In genomic region chr14:100746326-100746725, GRCh38 we compare ENCODE assay signal across 33 cellular contexts. TPM values are rescaled to one million over a fixed set of nuclear protein-coding genes. Genes with fewer than 3 reads are reported as not detected.
"Had no signal": no experiment of that assay in that cellular context is flagged by ENCODE, and none has a peak within 500 bp of the region (broad histone marks: within the 10 kb centered on the region; RNA-seq: fewer than 3 reads in every experiment).

No MANE protein-coding gene starts in this region.

- H3K27ac ChIP-seq: adrenal gland, body of pancreas, gastroesophageal sphincter, WERI-Rb-1 had no signal

- H3K27ac Mint-ChIP-seq: activated B cell treated with CpG ODN at 0.5 μM for 24 hours; activated CD4-positive, alpha-beta memory T cell treated with anti-CD3 and anti-CD28 coated beads for 36 hours; activated CD8-positive, alpha-beta memory T cell treated with anti-CD3 and anti-CD28 coated beads, Interleukin-2, amount 10 ng/mL, durations not matched to agents 7 days and 5 days; activated CD8-positive, alpha-beta T cell treated with anti-CD3 and anti-CD28 coated beads, Interleukin-2, amount 10 ng/mL, durations not matched to agents 7 days and 5 days; activated naive CD4-positive, alpha-beta T cell treated with anti-CD3 and anti-CD28 coated beads for 36 hours; activated naive CD4-positive, alpha-beta T cell treated with anti-CD3 and anti-CD28 coated beads, Interleukin-2, amount 50 U/mL, for 24 hours; activated naive CD8-positive, alpha-beta T cell treated with anti-CD3 and anti-CD28 coated beads for 36 hours; activated naive CD8-positive, alpha-beta T cell treated with anti-CD3 and anti-CD28 coated beads, Interleukin-2, amount 50 U/mL, for 24 hours; activated T-helper 1 cell treated with anti-CD3 and anti-CD28 coated beads, Interleukin-12 subunit alpha, Interleukin-12 subunit beta, Interleukin-2, Interleukin-4 antibody, amounts not matched to agents 30 ng/mL and 10 ng/mL and 1 ng/mL, durations not matched to agents 14 hours and 24 hours and 36 hours; activated T-helper 2 cell treated with anti-CD3 and anti-CD28 coated beads, Interferon-gamma antibody, Interleukin-2, Interleukin-4, amounts not matched to agents 10 μg/mL and 5 μg/mL and 100 μg/mL, durations not matched to agents 14 hours and 24 hours and 36 hours; effector memory CD8-positive, alpha-beta T cell; T-helper 17 cell; T-helper 2 cell treated with Interferon-gamma antibody and Interleukin-4, amounts not matched to agents 5 μg/mL and 100 μg/mL, for 36 hours had no signal

- H3K36me3 ChIP-seq: adrenal gland, esophagus squamous epithelium, gastroesophageal sphincter, WERI-Rb-1 had no signal

- H3K27me3 ChIP-seq: adrenal gland, body of pancreas, esophagus squamous epithelium had no signal

- H3K9me3 ChIP-seq: adrenal gland, body of pancreas, esophagus squamous epithelium had no signal

- H3K4me3 ChIP-seq: adrenal gland, body of pancreas, esophagus squamous epithelium, gastroesophageal sphincter had no signal

- DNase-seq: activated B cell treated with CpG ODN at 0.5 μM for 24 hours; activated CD4-positive, alpha-beta memory T cell treated with anti-CD3 and anti-CD28 coated beads for 36 hours; activated CD8-positive, alpha-beta memory T cell treated with anti-CD3 and anti-CD28 coated beads, Interleukin-2, amount 10 ng/mL, durations not matched to agents 7 days and 5 days; activated CD8-positive, alpha-beta memory T cell treated with anti-CD3 and anti-CD28 coated beads, Interleukin-2, amount 50 U/mL, for 4 hours; activated CD8-positive, alpha-beta T cell treated with anti-CD3 and anti-CD28 coated beads, Interleukin-2, amount 10 ng/mL, durations not matched to agents 7 days and 5 days; activated naive CD8-positive, alpha-beta T cell treated with anti-CD3 and anti-CD28 coated beads for 36 hours; activated naive CD8-positive, alpha-beta T cell treated with anti-CD3 and anti-CD28 coated beads, Interleukin-2, amount 50 U/mL, for 24 hours; activated T-cell treated with anti-CD3 and anti-CD28 coated beads, Interleukin-2, amount 50 U/mL, for 1 hour; activated T-cell treated with anti-CD3 and anti-CD28 coated beads, Interleukin-2, amount 50 U/mL, for 48 hours; amygdala; aorta; caudate nucleus; cortex of kidney; dermis blood vessel endothelial cell; effector CD4-positive, alpha-beta T cell; effector memory CD8-positive, alpha-beta T cell; esophagus squamous epithelium; foreskin melanocyte; T-helper 1 cell; T-helper 17 cell; WERI-Rb-1 had no signal

- H3K4me1 ChIP-seq: body of pancreas, gastroesophageal sphincter had no signal

- H3K4me1 Mint-ChIP-seq: activated B cell treated with CpG ODN at 0.5 μM for 24 hours; activated CD8-positive, alpha-beta memory T cell treated with anti-CD3 and anti-CD28 coated beads, Interleukin-2, amount 10 ng/mL, durations not matched to agents 7 days and 5 days; activated naive CD4-positive, alpha-beta T cell treated with anti-CD3 and anti-CD28 coated beads, Interleukin-2, amount 50 U/mL, for 24 hours; activated naive CD8-positive, alpha-beta T cell treated with anti-CD3 and anti-CD28 coated beads for 36 hours; activated naive CD8-positive, alpha-beta T cell treated with anti-CD3 and anti-CD28 coated beads, Interleukin-2, amount 50 U/mL, for 24 hours; T-helper 17 cell had no signal

- H3K27me3 Mint-ChIP-seq: activated B cell treated with CpG ODN at 0.5 μM for 24 hours; activated CD4-positive, alpha-beta memory T cell treated with anti-CD3 and anti-CD28 coated beads for 36 hours; activated naive CD4-positive, alpha-beta T cell treated with anti-CD3 and anti-CD28 coated beads, Interleukin-2, amount 50 U/mL, for 24 hours; activated naive CD8-positive, alpha-beta T cell treated with anti-CD3 and anti-CD28 coated beads for 36 hours had no signal

- H3K36me3 Mint-ChIP-seq: activated CD4-positive, alpha-beta memory T cell treated with anti-CD3 and anti-CD28 coated beads for 36 hours; activated CD8-positive, alpha-beta memory T cell treated with anti-CD3 and anti-CD28 coated beads, Interleukin-2, amount 10 ng/mL, durations not matched to agents 7 days and 5 days; activated naive CD4-positive, alpha-beta T cell treated with anti-CD3 and anti-CD28 coated beads, Interleukin-2, amount 50 U/mL, for 24 hours; activated naive CD8-positive, alpha-beta T cell treated with anti-CD3 and anti-CD28 coated beads for 36 hours had no signal

- ATAC-seq: activated CD8-positive, alpha-beta T cell treated with anti-CD3 and anti-CD28 coated beads, Interleukin-2, amount 10 ng/mL, durations not matched to agents 7 days and 5 days; activated naive CD8-positive, alpha-beta T cell treated with anti-CD3 and anti-CD28 coated beads, Interleukin-2, amount 50 U/mL, for 24 hours; effector memory CD8-positive, alpha-beta T cell; T-helper 17 cell had no signal

- H3K9me3 Mint-ChIP-seq: activated naive CD4-positive, alpha-beta T cell treated with anti-CD3 and anti-CD28 coated beads, Interleukin-2, amount 50 U/mL, for 24 hours; activated naive CD8-positive, alpha-beta T cell treated with anti-CD3 and anti-CD28 coated beads for 36 hours; activated naive CD8-positive, alpha-beta T cell treated with anti-CD3 and anti-CD28 coated beads, Interleukin-2, amount 50 U/mL, for 24 hours; activated T-helper 1 cell treated with anti-CD3 and anti-CD28 coated beads, Interleukin-12 subunit alpha, Interleukin-12 subunit beta, Interleukin-2, Interleukin-4 antibody, amounts not matched to agents 30 ng/mL and 10 ng/mL and 1 ng/mL, durations not matched to agents 14 hours and 24 hours and 36 hours; activated T-helper 2 cell treated with anti-CD3 and anti-CD28 coated beads, Interferon-gamma antibody, Interleukin-2, Interleukin-4, amounts not matched to agents 10 μg/mL and 5 μg/mL and 100 μg/mL, durations not matched to agents 14 hours and 24 hours and 36 hours; effector memory CD8-positive, alpha-beta T cell; T-helper 2 cell treated with Interferon-gamma antibody and Interleukin-4, amounts not matched to agents 5 μg/mL and 100 μg/mL, for 36 hours had no signal

- H3K4me3 Mint-ChIP-seq: activated B cell treated with CpG ODN at 0.5 μM for 24 hours; activated CD4-positive, alpha-beta memory T cell treated with anti-CD3 and anti-CD28 coated beads for 36 hours; activated CD8-positive, alpha-beta memory T cell treated with anti-CD3 and anti-CD28 coated beads, Interleukin-2, amount 10 ng/mL, durations not matched to agents 7 days and 5 days; activated CD8-positive, alpha-beta T cell treated with anti-CD3 and anti-CD28 coated beads, Interleukin-2, amount 10 ng/mL, durations not matched to agents 7 days and 5 days; activated naive CD4-positive, alpha-beta T cell treated with anti-CD3 and anti-CD28 coated beads for 36 hours; activated naive CD4-positive, alpha-beta T cell treated with anti-CD3 and anti-CD28 coated beads, Interleukin-2, amount 50 U/mL, for 24 hours; activated naive CD8-positive, alpha-beta T cell treated with anti-CD3 and anti-CD28 coated beads for 36 hours; activated naive CD8-positive, alpha-beta T cell treated with anti-CD3 and anti-CD28 coated beads, Interleukin-2, amount 50 U/mL, for 24 hours; activated T-helper 1 cell treated with anti-CD3 and anti-CD28 coated beads, Interleukin-12 subunit alpha, Interleukin-12 subunit beta, Interleukin-2, Interleukin-4 antibody, amounts not matched to agents 30 ng/mL and 10 ng/mL and 1 ng/mL, durations not matched to agents 14 hours and 24 hours and 36 hours; effector memory CD8-positive, alpha-beta T cell; T-helper 17 cell; T-helper 2 cell treated with Interferon-gamma antibody and Interleukin-4, amounts not matched to agents 5 μg/mL and 100 μg/mL, for 36 hours had no signal

RNA-seq across cellular contexts. Expression of gene DLK1, which starts 19.6 kb away (rescaled TPM):
- total RNA-seq: activated B cell treated with CpG ODN at 0.5 μM for 24 hours; activated CD4-positive, alpha-beta memory T cell treated with anti-CD3 and anti-CD28 coated beads for 36 hours; activated CD8-positive, alpha-beta memory T cell treated with anti-CD3 and anti-CD28 coated beads for 36 hours; activated CD8-positive, alpha-beta memory T cell treated with anti-CD3 and anti-CD28 coated beads, Interleukin-2, amount 10 ng/mL, durations not matched to agents 7 days and 5 days; activated CD8-positive, alpha-beta T cell treated with anti-CD3 and anti-CD28 coated beads, Interleukin-2, amount 10 ng/mL, durations not matched to agents 7 days and 5 days; activated naive CD4-positive, alpha-beta T cell treated with anti-CD3 and anti-CD28 coated beads for 36 hours; activated naive CD8-positive, alpha-beta T cell treated with anti-CD3 and anti-CD28 coated beads for 36 hours; activated T-helper 1 cell treated with anti-CD3 and anti-CD28 coated beads, Interleukin-12 subunit alpha, Interleukin-12 subunit beta, Interleukin-2, Interleukin-4 antibody, amounts not matched to agents 30 ng/mL and 10 ng/mL and 1 ng/mL, durations not matched to agents 14 hours and 24 hours and 36 hours; activated T-helper 2 cell treated with anti-CD3 and anti-CD28 coated beads, Interferon-gamma antibody, Interleukin-2, Interleukin-4, amounts not matched to agents 10 μg/mL and 5 μg/mL and 100 μg/mL, durations not matched to agents 14 hours and 24 hours and 36 hours; aorta; dermis blood vessel endothelial cell; esophagus squamous epithelium; fibroblast of lung; fibroblast of villous mesenchyme; gastroesophageal sphincter; glomerular endothelial cell had no signal
- polyA plus RNA-seq: fibroblast of lung had no signal
